Comparison of ENCODE assay signal across 8 cellular contexts in genomic region chr17:29292071-29292991, GRCh38. TPM values are rescaled to one million over a fixed set of nuclear protein-coding genes. Genes with fewer than 3 reads are reported as not detected.
A peak's percentile ranks its signal among the peaks of the same experiment; 100 is the strongest.
DNase-seq lines count a peak whose midpoint lies in the region; ATAC-seq and TF ChIP-seq lines count a peak whose summit lies in the region.

No MANE protein-coding gene starts in this region.

- H3K27ac ChIP-seq in BLaER1 (peak overlapping the region; percentile 97), HEK293 (ENCODE audit: extremely low read depth, low read depth, low read length) (peak overlapping the region; percentile 99), PC-3 (ENCODE audit: low read length) (peak overlapping the region; percentile 70), foreskin keratinocyte (peak overlapping the region; percentile 44), stomach smooth muscle (ENCODE audit: low read length) (peak overlapping the region; percentile 95)

- H3K4me1 ChIP-seq in BLaER1 (peaks cover 44% of the 10 kb centered on the region), HEK293 (ENCODE audit: control insufficient read depth, insufficient read depth, low read length) (peaks cover 11% of the 10 kb centered on the region), PC-3 (ENCODE audit: insufficient read depth, low read length) (peaks cover 19% of the 10 kb centered on the region), foreskin keratinocyte (peaks cover 18% of the 10 kb centered on the region), neuron (ENCODE audit: insufficient read depth, low read length) (peaks cover 17% of the 10 kb centered on the region), stomach smooth muscle (ENCODE audit: control insufficient read depth, insufficient read depth, low read length) (peaks cover 9% of the 10 kb centered on the region)

- H3K79me2 ChIP-seq in PC-3 (ENCODE audit: low read length), result peaks cover 64% of the 10 kb centered on the region

- ATAC-seq in PC-3 (no peak), foreskin keratinocyte (no peak), GM21447 (IDR thresholded peaks at IDR 0.05; ENCODE audit: unreplicated experiment) (no peak)

- H3K9ac ChIP-seq in BLaER1 (peak overlapping the region; percentile 97), PC-3 (ENCODE audit: low read length) (peak overlapping the region; percentile 94), stomach smooth muscle (ENCODE audit: low read length in 2 of 2) (peak overlapping the region; percentile 93 to 100)

- intact Hi-C loops in PC-3 (cut with micrococcal nuclease), result loop anchor here (5.0 kb wide), 1 partner anchor 145 kb away; no protein-coding TSS in a partner anchor

- H4K20me1 ChIP-seq in BLaER1, result peaks cover 57% of the 10 kb centered on the region
- peaks cover 46% of the 10 kb centered on the region for H4K20me1 ChIP-seq in PC-3 (ENCODE audit: low read length)

- POLR2A ChIA-PET in HEK293 (lab: Yijun Ruan, JAX), result interaction anchor here (0.6 to 3.3 kb wide), 18 partner anchors 9 to 566 kb away, joined by 3 to 22 read pairs (median 4); partner anchors contain the start of genes ANKRD13B, PHF12 and TAOK1
- POLR2A ChIA-PET in PC-3 (lab: Charles Lee; ENCODE audit: unreplicated experiment), result interaction anchor here (0.5 kb wide), 1 partner anchor 65 kb away, joined by 4 read pairs; no protein-coding TSS in a partner anchor

- H3K9me2 ChIP-seq in PC-3 (replicated peaks; ENCODE audit: low read length), result no peaks in the 10 kb centered on the region

- CTCF ChIA-PET in HEK293 (lab: Yijun Ruan, JAX) (interaction anchor here (0.6 to 3.5 kb wide), 15 partner anchors 14 to 518 kb away, joined by 3 to 36 read pairs (median 3); no protein-coding TSS in a partner anchor), PC-3 (lab: Charles Lee) (interaction anchor here (0.5 to 0.6 kb wide), 3 partner anchors 35 to 147 kb away, joined by 3 to 4 read pairs (median 4); no protein-coding TSS in a partner anchor)

- no peaks in the 10 kb centered on the region for H3K27me3 ChIP-seq in BLaER1
- no peaks in the 10 kb centered on the region for H3K27me3 ChIP-seq in PC-3 (ENCODE audit: low read length)
- no peaks in the 10 kb centered on the region for H3K27me3 ChIP-seq in foreskin keratinocyte
- H3K27me3 ChIP-seq in neuron (ENCODE audit: insufficient read depth, low read length), result no peaks in the 10 kb centered on the region
- no peaks in the 10 kb centered on the region for H3K27me3 ChIP-seq in stomach smooth muscle (ENCODE audit: control insufficient read depth in 1 of 2, insufficient read depth in 2 of 2, low read length in 2 of 2)

- H2AFZ ChIP-seq in PC-3 (ENCODE audit: low read length) (no peak overlapping the region), neuron (ENCODE audit: low read depth, low read length) (no peak overlapping the region)

- H3K4me3 ChIP-seq in BLaER1 (peak overlapping the region; percentile 98), HEK293 (ENCODE audit: low read depth, low read length) (peak overlapping the region; percentile 86), PC-3 (ENCODE audit: low read length) (peak overlapping the region; percentile 100), neuron (ENCODE audit: low read length) (peak overlapping the region; percentile 73), stomach smooth muscle (ENCODE audit: low read length in 2 of 2) (peak overlapping the region; percentile 96 to 100)

- no peaks in the 10 kb centered on the region for H3F3A ChIP-seq in PC-3 (ENCODE audit: low read length, unreplicated experiment)

- peak; percentile 4 for DNase-seq in PC-3
- peak; percentile 29 for DNase-seq in activated gamma-delta T cell treated with anti-CD3 and anti-CD28 coated beads, Interleukin-2, amount 50 U/mL, for 16 hours (ENCODE audit: low read depth)
- peak; percentile 18 to 33 for DNase-seq in foreskin keratinocyte

- H3K36me3 ChIP-seq in BLaER1 (peaks cover 34% of the 10 kb centered on the region), HEK293 (ENCODE audit: control insufficient read depth in 2 of 2, insufficient read depth in 1 of 2, low read length in 2 of 2) (peaks cover 33 to 37% of the 10 kb centered on the region in 2 experiments), PC-3 (ENCODE audit: low read depth, low read length) (peaks cover 23% of the 10 kb centered on the region), neuron (ENCODE audit: insufficient read depth, low read length) (peaks cover 32% of the 10 kb centered on the region), stomach smooth muscle (ENCODE audit: control insufficient read depth in 2 of 2, insufficient read depth in 2 of 2, low read length in 2 of 2) (peaks cover 2 to 3% of the 10 kb centered on the region in 2 donors)

- TF ChIP-seq CTCF in HEK293 (tag by site-specific recombination; IDR thresholded peaks at IDR 0.05) (no peak), PC-3 (conservative IDR thresholded peaks at IDR 0.05; ENCODE audit: low read depth, low read length) (no peak), foreskin keratinocyte (conservative IDR thresholded peaks at IDR 0.05) (no peak)

- H3K9me3 ChIP-seq in BLaER1 (no peaks in the 10 kb centered on the region), HEK293 (ENCODE audit: control insufficient read depth, insufficient read depth, low read depth, low read length) (no peaks in the 10 kb centered on the region), PC-3 (ENCODE audit: low read length) (no peaks in the 10 kb centered on the region), neuron (ENCODE audit: low read length) (peaks cover 4% of the 10 kb centered on the region), stomach smooth muscle (ENCODE audit: control insufficient read depth in 2 of 2, low read length in 2 of 2) (no peaks in the 10 kb centered on the region)

- BruUV-seq in PC-3 (replicated peaks; lab: Mats Ljungman, UMichigan), result no TSS peak

- H3K4me2 ChIP-seq in BLaER1 (peak overlapping the region; percentile 89), PC-3 (ENCODE audit: low read length) (peak overlapping the region; percentile 89)

TF ChIP-seq in HEK293, 187 proteins besides CTCF, POLR2A, EP300 and RAD21 (continues in another document):
- TF ChIP-seq SCRT2 (tag by site-specific recombination; IDR thresholded peaks at IDR 0.05), result no peak
- TF ChIP-seq YY1 (tag by site-specific recombination; IDR thresholded peaks at IDR 0.05), result peak; percentile 22; the same call in 1 of the 2 replicates
- TF ChIP-seq ZNF670 (tag by site-specific recombination; IDR thresholded peaks at IDR 0.05; ENCODE audit: low read depth), result no peak
- 0 out of 2 replicates have a peak, but pooled peaks have one; percentile 6 for TF ChIP-seq ZNF404 (tag by site-specific recombination; IDR thresholded peaks at IDR 0.05)
- TF ChIP-seq PRDM10 (tag by site-specific recombination; IDR thresholded peaks at IDR 0.05), result peak; percentile 70
- TF ChIP-seq ZNF169 (tag by site-specific recombination; IDR thresholded peaks at IDR 0.05), result no peak
- TF ChIP-seq KLF8 (tag by site-specific recombination; IDR thresholded peaks at IDR 0.05), result peak; percentile 77
- TF ChIP-seq ZNF239 (tag by site-specific recombination; IDR thresholded peaks at IDR 0.05), result no peak
- no peak for TF ChIP-seq ZNF341 (tag by site-specific recombination; IDR thresholded peaks at IDR 0.05; ENCODE audit: low read depth)
- peak; percentile 28; the same call in 1 of the 2 replicates for TF ChIP-seq ZNF610 (tag by site-specific recombination; IDR thresholded peaks at IDR 0.05; ENCODE audit: borderline replicate concordance)
- 0 out of 2 replicates have a peak, but pooled peaks have one; percentile 22 for TF ChIP-seq ZEB2 (tag by site-specific recombination; IDR thresholded peaks at IDR 0.05)
- no peak for TF ChIP-seq ZNF558 (tag by site-specific recombination; IDR thresholded peaks at IDR 0.05)
- TF ChIP-seq ZNF23 (tag by site-specific recombination; IDR thresholded peaks at IDR 0.05; ENCODE audit: borderline replicate concordance), result no peak
- no peak for TF ChIP-seq ZBTB48 (tag by site-specific recombination; IDR thresholded peaks at IDR 0.05)
- TF ChIP-seq ZFP3 (tag by site-specific recombination; IDR thresholded peaks at IDR 0.05; ENCODE audit: low read depth), result no peak
- no peak for TF ChIP-seq ZNF530 (tag by site-specific recombination; IDR thresholded peaks at IDR 0.05; ENCODE audit: low read depth)
- peak; percentile 31; the same call in 1 of the 2 replicates for TF ChIP-seq ZSCAN30 (tag by site-specific recombination; IDR thresholded peaks at IDR 0.05)

RNA-seq across cellular contexts. Expression of gene NUFIP2, which starts 1.6 kb away (rescaled TPM):
- total RNA-seq in PC-3 (2014; rRNA removed) (16.1 and 22.6 TPM in 2 replicates), foreskin keratinocyte (39.1 and 40.2 TPM in 2 replicates)
- 5.3 and 6.6 TPM in 2 replicates for polyA plus RNA-seq in foreskin keratinocyte

RNA-seq across cellular contexts. Expression of gene CRYBA1, which starts 45.7 kb away (rescaled TPM):
- not detected in 2 replicates for total RNA-seq in PC-3 (2014; rRNA removed)
- total RNA-seq in foreskin keratinocyte, result not detected in 2 replicates
- polyA plus RNA-seq in foreskin keratinocyte, result not detected in 2 replicates

Comparison
In these comparisons a context has a peak if more than half of its experiments do, and no peak if none do; other contexts are left out.
1. H3K27ac ChIP-seq: peak in every context shown above with its lines; median percentile 99 in HEK293; 97 in BLaER1; 95 in stomach smooth muscle; 70 in PC-3; 44 in foreskin keratinocyte.